8 cellular contexts compared by ENCODE assay signal in genomic region chr1:84847253-84848247, GRCh38. TPM values are rescaled to one million over a fixed set of nuclear protein-coding genes. Genes with fewer than 3 reads are reported as not detected.
A peak's percentile ranks its signal among the peaks of the same experiment; 100 is the strongest.
DNase-seq lines count a peak whose midpoint lies in the region; ATAC-seq and TF ChIP-seq lines count a peak whose summit lies in the region.

No MANE protein-coding gene starts in this region.

- intact Hi-C loops in posterior cingulate gyrus (cut with DNase I), result no loop called here

- no peak for TF ChIP-seq CTCF in fibroblast of villous mesenchyme (IDR thresholded peaks at IDR 0.05; ENCODE audit: insufficient read depth, low read depth, low read length)

- peak; percentile 56 for ATAC-seq in GM18858 (IDR thresholded peaks at IDR 0.05; ENCODE audit: unreplicated experiment)
- no peak for ATAC-seq in GM21526 (IDR thresholded peaks at IDR 0.05; ENCODE audit: low FRiP score, unreplicated experiment)

- H3K4me3 ChIP-seq in fibroblast of villous mesenchyme (ENCODE audit: low read depth, low read length), result no peak overlapping the region

- DNase-seq in A172 (ENCODE audit: low spot score) (peak; percentile 85), NCI-H1105 treated with DMSO at 0.1 percent for 48 hours (lab: John Stamatoyannopoulos, UW) (peak; percentile 94), T1000 (lab: John Stamatoyannopoulos, UW) (peak; percentile 77), fibroblast of villous mesenchyme (ENCODE audit: low read depth) (peak; percentile 95), posterior cingulate gyrus (peak in 9 of 10 donors; percentile 38 to 91 (median 54)), activated gamma-delta T cell (lab: John Stamatoyannopoulos, UW) (no peak)

RNA-seq across cellular contexts. Expression of gene LPAR3, which starts 45.5 kb away (rescaled TPM):
- total RNA-seq in A172 (2014; rRNA removed; shearing (Covaris generic)), result not detected in 2 replicates
- total RNA-seq in fibroblast of villous mesenchyme, result 1.9 and 2.6 TPM in 2 replicates
